In the genomic region with DNA sequence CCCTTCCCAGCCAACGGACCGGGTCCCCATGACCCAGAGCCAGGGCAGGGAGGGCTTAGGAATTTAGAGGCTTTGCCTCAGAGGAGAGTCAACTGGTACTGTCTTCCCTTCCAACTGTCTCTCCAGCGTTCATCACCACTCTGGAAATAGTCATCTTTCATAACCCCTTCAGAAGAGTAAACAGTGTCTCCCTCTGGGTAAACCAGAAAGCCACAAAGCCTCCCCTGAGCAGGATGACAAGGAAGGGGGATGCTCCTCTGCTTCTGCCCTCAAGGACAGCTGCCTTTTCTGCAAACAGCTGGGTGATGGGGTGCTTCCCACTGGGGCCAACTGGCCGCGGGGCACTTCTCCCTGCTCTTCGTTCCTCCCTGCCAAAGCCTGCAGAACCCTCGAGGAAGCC, we compare ENCODE assay signal across 1 cellular context.
TF ChIP-seq lines count a peak whose summit lies in the region.

No MANE protein-coding gene starts in this region.

TF ChIP-seq in H1, 55 proteins besides CTCF, POLR2A, EP300 and RAD21:
- TF ChIP-seq, protein P1, sequence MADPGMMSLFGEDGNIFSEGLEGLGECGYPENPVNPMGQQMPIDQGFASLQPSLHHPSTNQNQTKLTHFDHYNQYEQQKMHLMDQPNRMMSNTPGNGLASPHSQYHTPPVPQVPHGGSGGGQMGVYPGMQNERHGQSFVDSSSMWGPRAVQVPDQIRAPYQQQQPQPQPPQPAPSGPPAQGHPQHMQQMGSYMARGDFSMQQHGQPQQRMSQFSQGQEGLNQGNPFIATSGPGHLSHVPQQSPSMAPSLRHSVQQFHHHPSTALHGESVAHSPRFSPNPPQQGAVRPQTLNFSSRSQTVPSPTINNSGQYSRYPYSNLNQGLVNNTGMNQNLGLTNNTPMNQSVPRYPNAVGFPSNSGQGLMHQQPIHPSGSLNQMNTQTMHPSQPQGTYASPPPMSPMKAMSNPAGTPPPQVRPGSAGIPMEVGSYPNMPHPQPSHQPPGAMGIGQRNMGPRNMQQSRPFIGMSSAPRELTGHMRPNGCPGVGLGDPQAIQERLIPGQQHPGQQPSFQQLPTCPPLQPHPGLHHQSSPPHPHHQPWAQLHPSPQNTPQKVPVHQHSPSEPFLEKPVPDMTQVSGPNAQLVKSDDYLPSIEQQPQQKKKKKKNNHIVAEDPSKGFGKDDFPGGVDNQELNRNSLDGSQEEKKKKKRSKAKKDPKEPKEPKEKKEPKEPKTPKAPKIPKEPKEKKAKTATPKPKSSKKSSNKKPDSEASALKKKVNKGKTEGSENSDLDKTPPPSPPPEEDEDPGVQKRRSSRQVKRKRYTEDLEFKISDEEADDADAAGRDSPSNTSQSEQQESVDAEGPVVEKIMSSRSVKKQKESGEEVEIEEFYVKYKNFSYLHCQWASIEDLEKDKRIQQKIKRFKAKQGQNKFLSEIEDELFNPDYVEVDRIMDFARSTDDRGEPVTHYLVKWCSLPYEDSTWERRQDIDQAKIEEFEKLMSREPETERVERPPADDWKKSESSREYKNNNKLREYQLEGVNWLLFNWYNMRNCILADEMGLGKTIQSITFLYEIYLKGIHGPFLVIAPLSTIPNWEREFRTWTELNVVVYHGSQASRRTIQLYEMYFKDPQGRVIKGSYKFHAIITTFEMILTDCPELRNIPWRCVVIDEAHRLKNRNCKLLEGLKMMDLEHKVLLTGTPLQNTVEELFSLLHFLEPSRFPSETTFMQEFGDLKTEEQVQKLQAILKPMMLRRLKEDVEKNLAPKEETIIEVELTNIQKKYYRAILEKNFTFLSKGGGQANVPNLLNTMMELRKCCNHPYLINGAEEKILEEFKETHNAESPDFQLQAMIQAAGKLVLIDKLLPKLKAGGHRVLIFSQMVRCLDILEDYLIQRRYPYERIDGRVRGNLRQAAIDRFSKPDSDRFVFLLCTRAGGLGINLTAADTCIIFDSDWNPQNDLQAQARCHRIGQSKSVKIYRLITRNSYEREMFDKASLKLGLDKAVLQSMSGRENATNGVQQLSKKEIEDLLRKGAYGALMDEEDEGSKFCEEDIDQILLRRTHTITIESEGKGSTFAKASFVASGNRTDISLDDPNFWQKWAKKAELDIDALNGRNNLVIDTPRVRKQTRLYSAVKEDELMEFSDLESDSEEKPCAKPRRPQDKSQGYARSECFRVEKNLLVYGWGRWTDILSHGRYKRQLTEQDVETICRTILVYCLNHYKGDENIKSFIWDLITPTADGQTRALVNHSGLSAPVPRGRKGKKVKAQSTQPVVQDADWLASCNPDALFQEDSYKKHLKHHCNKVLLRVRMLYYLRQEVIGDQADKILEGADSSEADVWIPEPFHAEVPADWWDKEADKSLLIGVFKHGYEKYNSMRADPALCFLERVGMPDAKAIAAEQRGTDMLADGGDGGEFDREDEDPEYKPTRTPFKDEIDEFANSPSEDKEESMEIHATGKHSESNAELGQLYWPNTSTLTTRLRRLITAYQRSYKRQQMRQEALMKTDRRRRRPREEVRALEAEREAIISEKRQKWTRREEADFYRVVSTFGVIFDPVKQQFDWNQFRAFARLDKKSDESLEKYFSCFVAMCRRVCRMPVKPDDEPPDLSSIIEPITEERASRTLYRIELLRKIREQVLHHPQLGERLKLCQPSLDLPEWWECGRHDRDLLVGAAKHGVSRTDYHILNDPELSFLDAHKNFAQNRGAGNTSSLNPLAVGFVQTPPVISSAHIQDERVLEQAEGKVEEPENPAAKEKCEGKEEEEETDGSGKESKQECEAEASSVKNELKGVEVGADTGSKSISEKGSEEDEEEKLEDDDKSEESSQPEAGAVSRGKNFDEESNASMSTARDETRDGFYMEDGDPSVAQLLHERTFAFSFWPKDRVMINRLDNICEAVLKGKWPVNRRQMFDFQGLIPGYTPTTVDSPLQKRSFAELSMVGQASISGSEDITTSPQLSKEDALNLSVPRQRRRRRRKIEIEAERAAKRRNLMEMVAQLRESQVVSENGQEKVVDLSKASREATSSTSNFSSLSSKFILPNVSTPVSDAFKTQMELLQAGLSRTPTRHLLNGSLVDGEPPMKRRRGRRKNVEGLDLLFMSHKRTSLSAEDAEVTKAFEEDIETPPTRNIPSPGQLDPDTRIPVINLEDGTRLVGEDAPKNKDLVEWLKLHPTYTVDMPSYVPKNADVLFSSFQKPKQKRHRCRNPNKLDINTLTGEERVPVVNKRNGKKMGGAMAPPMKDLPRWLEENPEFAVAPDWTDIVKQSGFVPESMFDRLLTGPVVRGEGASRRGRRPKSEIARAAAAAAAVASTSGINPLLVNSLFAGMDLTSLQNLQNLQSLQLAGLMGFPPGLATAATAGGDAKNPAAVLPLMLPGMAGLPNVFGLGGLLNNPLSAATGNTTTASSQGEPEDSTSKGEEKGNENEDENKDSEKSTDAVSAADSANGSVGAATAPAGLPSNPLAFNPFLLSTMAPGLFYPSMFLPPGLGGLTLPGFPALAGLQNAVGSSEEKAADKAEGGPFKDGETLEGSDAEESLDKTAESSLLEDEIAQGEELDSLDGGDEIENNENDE (IDR thresholded peaks at IDR 0.05; ENCODE audit: insufficient replicate concordance, low read length): no peak
- TF ChIP-seq BACH1 (IDR thresholded peaks at IDR 0.05; ENCODE audit: low read length) (no peak), SIN3A (conservative IDR thresholded peaks at IDR 0.05 in 1 of 2, IDR thresholded peaks at IDR 0.05 in 1 of 2; ENCODE audit: low read depth in 1 of 2, low read length in 2 of 2) (no peak), TAF7 (optimal IDR thresholded peaks at IDR 0.05; ENCODE audit: borderline replicate concordance, low read depth, low read length) (no peak), SUZ12 (IDR thresholded peaks at IDR 0.05; ENCODE audit: low read length) (no peak), SP2 (IDR thresholded peaks at IDR 0.05; ENCODE audit: low read length) (no peak), GTF2F1 (IDR thresholded peaks at IDR 0.05; ENCODE audit: borderline replicate concordance, low read depth, low read length) (no peak), SP4 (IDR thresholded peaks at IDR 0.05; ENCODE audit: low read length) (no peak), CBX5 (IDR thresholded peaks at IDR 0.05; ENCODE audit: low read depth, low read length) (no peak), BCL11A (IDR thresholded peaks at IDR 0.05; ENCODE audit: low read depth in 2 of 2, low read length in 2 of 2) (no peak)
